In genomic region chr5:159257629-159258283, GRCh38 we compare ENCODE assay signal across 24 cellular contexts.
"Had no signal": no experiment of that assay in that cellular context is flagged by ENCODE, and none has a peak within 500 bp of the region (broad histone marks: within the 10 kb centered on the region; RNA-seq: fewer than 3 reads in every experiment).

No MANE protein-coding gene starts in this region.

- FAIRE-seq: kidney had no signal

- H3K9me3 Mint-ChIP-seq: activated T-helper 1 cell treated with anti-CD3 and anti-CD28 coated beads, Interleukin-12 subunit alpha, Interleukin-12 subunit beta, Interleukin-2, Interleukin-4 antibody, amounts not matched to agents 30 ng/mL and 10 ng/mL and 1 ng/mL, durations not matched to agents 14 hours and 24 hours and 36 hours; T-helper 1 cell treated with Interleukin-12 subunit alpha and Interleukin-12 subunit beta and Interleukin-4 antibody, amounts not matched to agents 30 μg/mL and 1 μg/mL, for 36 hours had no signal

- H2AFZ ChIP-seq: parathyroid adenoma had no signal

- H3K36me3 Mint-ChIP-seq: naive B cell had no signal

- H3K4me1 ChIP-seq: parathyroid adenoma had no signal

- H3K4me3 ChIP-seq: body of pancreas, coronary artery, left lung, tibial nerve had no signal

- H3K27me3 Mint-ChIP-seq: activated naive CD8-positive, alpha-beta T cell treated with anti-CD3 and anti-CD28 coated beads for 36 hours had no signal

- H3K9ac ChIP-seq: parathyroid adenoma had no signal

- H3K27ac ChIP-seq: body of pancreas, coronary artery, left lung, neutrophil, parathyroid adenoma, tibial nerve had no signal

- H3K27ac Mint-ChIP-seq: activated B cell treated with CpG ODN at 0.5 μM for 24 hours; activated CD4-positive, alpha-beta T cell treated with anti-CD3 and anti-CD28 coated beads, Interleukin-2, amount 10 ng/mL, durations not matched to agents 24 days and 14 days; activated naive CD8-positive, alpha-beta T cell treated with anti-CD3 and anti-CD28 coated beads for 36 hours; activated T-helper 1 cell treated with anti-CD3 and anti-CD28 coated beads, Interleukin-12 subunit alpha, Interleukin-12 subunit beta, Interleukin-2, Interleukin-4 antibody, amounts not matched to agents 30 ng/mL and 10 ng/mL and 1 ng/mL, durations not matched to agents 14 hours and 24 hours and 36 hours; naive B cell; T-helper 1 cell treated with Interleukin-12 subunit alpha and Interleukin-12 subunit beta and Interleukin-4 antibody, amounts not matched to agents 30 μg/mL and 1 μg/mL, for 36 hours had no signal

- H3K4me3 Mint-ChIP-seq: activated B cell treated with CpG ODN at 0.5 μM for 24 hours; activated CD4-positive, alpha-beta T cell treated with anti-CD3 and anti-CD28 coated beads, Interleukin-2, amount 10 ng/mL, durations not matched to agents 24 days and 14 days; activated naive CD8-positive, alpha-beta T cell treated with anti-CD3 and anti-CD28 coated beads for 36 hours; activated T-helper 1 cell treated with anti-CD3 and anti-CD28 coated beads, Interleukin-12 subunit alpha, Interleukin-12 subunit beta, Interleukin-2, Interleukin-4 antibody, amounts not matched to agents 30 ng/mL and 10 ng/mL and 1 ng/mL, durations not matched to agents 14 hours and 24 hours and 36 hours; T-helper 1 cell treated with Interleukin-12 subunit alpha and Interleukin-12 subunit beta and Interleukin-4 antibody, amounts not matched to agents 30 μg/mL and 1 μg/mL, for 36 hours had no signal

- ATAC-seq: body of pancreas, left lung had no signal

- H3K36me3 ChIP-seq: left lung, neutrophil, tibial nerve had no signal

- H3K27me3 ChIP-seq: body of pancreas, left lung, neutrophil had no signal

- DNase-seq: activated B cell treated with CpG ODN at 0.5 μM for 24 hours; activated CD4-positive, alpha-beta T cell treated with anti-CD3 and anti-CD28 coated beads, Interleukin-2, amount 10 ng/mL, durations not matched to agents 24 days and 14 days; activated CD8-positive, alpha-beta memory T cell treated with anti-CD3 and anti-CD28 coated beads for 24 hours; activated naive CD8-positive, alpha-beta T cell treated with anti-CD3 and anti-CD28 coated beads for 36 hours; amygdala; body of pancreas; caudate nucleus; effector CD4-positive, alpha-beta T cell; hippocampal formation; kidney; left lung; mammary epithelial cell; naive B cell; stimulated activated CD4-positive, alpha-beta T cell treated with anti-CD3 and anti-CD28 coated beads, Interleukin-15, amount 100 ng/mL, for 24 hours; stimulated activated CD4-positive, alpha-beta T cell treated with anti-CD3 and anti-CD28 coated beads, Interleukin-4, amount 100 ng/mL, for 4 hours; stimulated activated CD8-positive, alpha-beta memory T cell treated with anti-CD3 and anti-CD28 coated beads, Interleukin-4, amount 100 ng/mL, for 48 hours; stimulated activated naive CD4-positive, alpha-beta T cell treated with Interleukin-2 at 50 U/mL for 16 hours; substantia nigra had no signal

- H3K9me3 ChIP-seq: body of pancreas, left lung, neutrophil, tibial nerve had no signal
